In the genomic region with DNA sequence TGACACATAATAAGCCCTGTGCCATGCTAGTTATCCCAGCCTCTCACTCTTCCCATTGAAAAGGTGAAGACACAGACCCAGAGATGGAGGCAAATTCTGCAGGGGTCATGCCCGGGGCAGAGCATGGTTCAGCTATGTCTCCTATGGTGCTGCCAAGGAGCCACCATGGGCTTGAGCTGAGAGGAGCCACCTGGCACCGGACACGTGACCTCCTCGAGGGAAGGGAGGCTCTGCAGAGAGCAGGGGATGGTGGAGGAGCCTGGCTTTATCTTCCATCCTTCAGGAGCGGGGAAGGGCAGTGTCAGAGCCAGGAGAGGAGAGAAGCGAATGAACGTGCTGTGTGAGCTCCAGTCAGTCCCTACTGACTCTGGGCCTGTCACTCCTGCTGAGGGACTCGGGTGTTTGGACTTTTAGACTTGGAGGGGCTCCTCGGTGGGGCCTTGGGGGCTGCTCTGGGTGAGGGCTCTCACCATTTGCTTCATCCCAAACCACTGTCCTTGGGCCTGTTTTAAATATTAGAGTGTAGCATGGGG, we compare ENCODE assay signal across 21 cellular contexts. TPM values are rescaled to one million over a fixed set of nuclear protein-coding genes. Genes with fewer than 3 reads are reported as not detected.
DNase-seq lines count a peak whose midpoint lies in the region; ATAC-seq and TF ChIP-seq lines count a peak whose summit lies in the region.
"Had no signal": no experiment of that assay in that cellular context is flagged by ENCODE, and none has a peak within 500 bp of the region (broad histone marks: within the 10 kb centered on the region; RNA-seq: fewer than 3 reads in every experiment).

No MANE protein-coding gene starts in this region.

- H3K27ac ChIP-seq in BLaER1, result no peak overlapping the region
- H3K27ac ChIP-seq in gastroesophageal sphincter, result peak overlapping the region in 3 of 4 donors; percentile 78 to 86 (median 85)
- peak overlapping the region in 18 of 21 experiments; percentile 11 to 85 (median 64) for H3K27ac ChIP-seq in skin epidermis
- H3K27ac ChIP-seq: parathyroid adenoma, VCaP had no signal

- H3K4me2 ChIP-seq in BLaER1, result peak overlapping the region; percentile 96
- H3K4me2 ChIP-seq: GM23338 had no signal

- DNase-seq in RPMI7951 (ENCODE audit: low read depth) (peak; percentile 50), DMS 273 treated with DMSO at 0.1 percent for 48 hours (lab: John Stamatoyannopoulos, UW) (no peak), Kasumi-1 (lab: John Stamatoyannopoulos, UW) (no peak), HT-29 (ENCODE audit: low spot score) (no peak)
- DNase-seq in activated CD4-positive, CD25-positive, alpha-beta regulatory T cell (lab: John Stamatoyannopoulos, UW), result no peak
- DNase-seq: activated effector memory CD4-positive, alpha-beta T cell treated with anti-CD3 and anti-CD28 coated beads, Interleukin-2, amount 50 U/mL, for 16 hours; effector memory CD8-positive, alpha-beta T cell; head of caudate nucleus; NCI-H1105 treated with DMSO at 0.1 percent for 48 hours; NCI-H2107; NCI-H526; small intestine; stimulated activated CD4-positive, alpha-beta T cell treated with anti-CD3 and anti-CD28 coated beads, Interleukin-4, amount 100 ng/mL, for 24 hours; T-helper 17 cell had no signal

- H3K9me3 ChIP-seq in BLaER1, result no peaks in the 10 kb centered on the region
- H3K9me3 ChIP-seq in gastroesophageal sphincter, result no peaks in the 10 kb centered on the region

- ATAC-seq in gastroesophageal sphincter, result no peak
- ATAC-seq: effector memory CD8-positive, alpha-beta T cell; GM23338; T-helper 17 cell had no signal

- no peak for TF ChIP-seq CTCF in gastroesophageal sphincter (IDR thresholded peaks at IDR 0.05)

- no peak overlapping the region for H3K9ac ChIP-seq in BLaER1
- H3K9ac ChIP-seq: parathyroid adenoma had no signal

- H3K4me1 ChIP-seq in BLaER1 (peaks cover 74% of the 10 kb centered on the region), gastroesophageal sphincter (peaks cover 7 to 66% (median 33%) of the 10 kb centered on the region in 3 donors)

- H3K4me3 ChIP-seq in BLaER1, result no peak overlapping the region
- no peak overlapping the region for H3K4me3 ChIP-seq in gastroesophageal sphincter
- no peak overlapping the region for H3K4me3 ChIP-seq in skin epidermis
- H3K4me3 ChIP-seq: GM23338 had no signal

- no peaks in the 10 kb centered on the region for H4K20me1 ChIP-seq in BLaER1

- TF ChIP-seq EP300 in gastroesophageal sphincter (IDR thresholded peaks at IDR 0.05), result no peak

- 84% methylated on average over 6 of the region's 9 CpGs; no CpG with 5 or more reads in 1 of the 2 donors for WGBS in gastroesophageal sphincter (ENCODE audit: low coverage in 1 of 2), 2 donors

- no peak for TF ChIP-seq POLR2A in gastroesophageal sphincter (IDR thresholded peaks at IDR 0.05)

- H3K36me3 ChIP-seq in BLaER1 (no peaks in the 10 kb centered on the region), gastroesophageal sphincter (no peaks in the 10 kb centered on the region)

- H3K27me3 ChIP-seq in BLaER1 (no peaks in the 10 kb centered on the region), gastroesophageal sphincter (no peaks in the 10 kb centered on the region)

RNA-seq across cellular contexts. Expression of a gene that starts 11.1 kb away (rescaled TPM):
- total RNA-seq in RPMI7951 (2014; rRNA removed; shearing (Covaris generic)), result not detected in 2 replicates
- total RNA-seq in gastroesophageal sphincter, result 100 to 1,000 TPM in 3 of 4 donors, 10 to 100 TPM in 1; 52.9 to 359 (median 146) TPM
- not detected in 2 replicates for total RNA-seq in HT-29 (2014; rRNA removed; shearing (Covaris generic))
- total RNA-seq: cerebellum, GM23338, T-helper 17 cell had no signal

RNA-seq across cellular contexts. Expression of a gene that starts 41.6 kb away (rescaled TPM):
- not detected in 2 replicates for total RNA-seq in RPMI7951 (2014; rRNA removed; shearing (Covaris generic))
- 1 to 10 TPM; 1.3 to 4.7 (median 2.8) TPM for total RNA-seq in gastroesophageal sphincter
- not detected in 2 replicates for total RNA-seq in HT-29 (2014; rRNA removed; shearing (Covaris generic))
- total RNA-seq: T-helper 17 cell had no signal

RNA-seq across cellular contexts. Expression of a gene that starts 52.5 kb away (rescaled TPM):
- 4.4 and 7.2 TPM in 2 replicates for total RNA-seq in RPMI7951 (2014; rRNA removed; shearing (Covaris generic))
- 10 to 100 TPM in 2 of 4 donors, 1 to 10 TPM in 2; 7.6 to 14.5 (median 10.4) TPM for total RNA-seq in gastroesophageal sphincter
- total RNA-seq in HT-29 (2014; rRNA removed; shearing (Covaris generic)), result 0.39 TPM in 1 of 2 replicates, not detected in the other

Comparison
In these comparisons a context has a peak if more than half of its experiments do, and no peak if none do; other contexts are left out.
1. RNA of a gene that starts 11.1 kb away (total RNA-seq): 52.9 to 359 TPM in gastroesophageal sphincter; not detected in RPMI7951 and not detected in HT-29; every median in the first group is over 10 times any median in the second.